In genomic region chr1:114128293-114128692, GRCh38 we compare ENCODE assay signal across 24 cellular contexts. TPM values are rescaled to one million over a fixed set of nuclear protein-coding genes. Genes with fewer than 3 reads are reported as not detected.
"Had no signal": no experiment of that assay in that cellular context is flagged by ENCODE, and none has a peak within 500 bp of the region (broad histone marks: within the 10 kb centered on the region; RNA-seq: fewer than 3 reads in every experiment).

No MANE protein-coding gene starts in this region.

- H3K4me1 Mint-ChIP-seq: activated B cell treated with CpG ODN at 0.5 μM for 24 hours had no signal

- H3K27ac Mint-ChIP-seq: activated B cell treated with CpG ODN at 0.5 μM for 24 hours; activated CD8-positive, alpha-beta T cell treated with anti-CD3 and anti-CD28 coated beads for 36 hours; activated naive CD4-positive, alpha-beta T cell treated with anti-CD3 and anti-CD28 coated beads, Interleukin-2, amount 50 U/mL, for 72 hours; activated naive CD8-positive, alpha-beta T cell treated with anti-CD3 and anti-CD28 coated beads, Interleukin-2, amount 50 U/mL, for 24 hours; T-helper 1 cell treated with Interleukin-12 subunit alpha and Interleukin-12 subunit beta and Interleukin-4 antibody, amounts not matched to agents 30 μg/mL and 1 μg/mL, for 36 hours had no signal

- H3K4me3 Mint-ChIP-seq: activated B cell treated with CpG ODN at 0.5 μM for 24 hours; activated CD8-positive, alpha-beta T cell treated with anti-CD3 and anti-CD28 coated beads for 36 hours; activated naive CD8-positive, alpha-beta T cell treated with anti-CD3 and anti-CD28 coated beads, Interleukin-2, amount 50 U/mL, for 24 hours; central memory CD8-positive, alpha-beta T cell; T-helper 1 cell treated with Interleukin-12 subunit alpha and Interleukin-12 subunit beta and Interleukin-4 antibody, amounts not matched to agents 30 μg/mL and 1 μg/mL, for 36 hours had no signal

- ATAC-seq: activated CD8-positive, alpha-beta T cell treated with anti-CD3 and anti-CD28 coated beads for 36 hours; activated naive CD4-positive, alpha-beta T cell treated with anti-CD3 and anti-CD28 coated beads, Interleukin-2, amount 50 U/mL, for 72 hours; activated naive CD8-positive, alpha-beta T cell treated with anti-CD3 and anti-CD28 coated beads, Interleukin-2, amount 50 U/mL, for 24 hours; body of pancreas had no signal

- H3K9me3 Mint-ChIP-seq: activated B cell treated with CpG ODN at 0.5 μM for 24 hours; activated CD8-positive, alpha-beta T cell treated with anti-CD3 and anti-CD28 coated beads for 36 hours; activated naive CD8-positive, alpha-beta T cell treated with anti-CD3 and anti-CD28 coated beads, Interleukin-2, amount 50 U/mL, for 24 hours; T-helper 1 cell treated with Interleukin-12 subunit alpha and Interleukin-12 subunit beta and Interleukin-4 antibody, amounts not matched to agents 30 μg/mL and 1 μg/mL, for 36 hours had no signal

- DNase-seq: activated B cell treated with CpG ODN at 0.5 μM for 24 hours; activated CD8-positive, alpha-beta memory T cell treated with anti-CD3 and anti-CD28 coated beads, Interleukin-2, amount 50 U/mL, for 48 hours; activated CD8-positive, alpha-beta T cell treated with anti-CD3 and anti-CD28 coated beads for 36 hours; activated naive CD4-positive, alpha-beta T cell treated with Interleukin-2 at 50 U/mL for 16 hours; activated naive CD8-positive, alpha-beta T cell treated with anti-CD3 and anti-CD28 coated beads, Interleukin-2, amount 50 U/mL, for 24 hours; activated T-cell treated with anti-CD3 and anti-CD28 coated beads, Interleukin-2, amount 50 U/mL, for 1 hour; amniotic stem cell; body of pancreas; Karpas-422; MM.1S; NCI-H1105; NCI-H1436; NCI-H1694 treated with DMSO at 0.1 percent for 48 hours; NCI-H2029 treated with DMSO at 0.1 percent for 48 hours; NCI-H446; NCI-H524; Peyer's patch; Right ventricle myocardium superior; SJCRH30 had no signal

- H3K36me3 Mint-ChIP-seq: activated naive CD4-positive, alpha-beta T cell treated with anti-CD3 and anti-CD28 coated beads, Interleukin-2, amount 50 U/mL, for 72 hours had no signal

RNA-seq across cellular contexts. Expression of gene SYT6, which starts 25.4 kb away (rescaled TPM):
- total RNA-seq: activated B cell treated with CpG ODN at 0.5 μM for 24 hours; activated CD8-positive, alpha-beta T cell treated with anti-CD3 and anti-CD28 coated beads for 36 hours; ascending aorta; bronchial epithelial cell; Peyer's patch; Right ventricle myocardium superior had no signal
